Comparison of ENCODE assay signal across 10 cellular contexts in the genomic region with DNA sequence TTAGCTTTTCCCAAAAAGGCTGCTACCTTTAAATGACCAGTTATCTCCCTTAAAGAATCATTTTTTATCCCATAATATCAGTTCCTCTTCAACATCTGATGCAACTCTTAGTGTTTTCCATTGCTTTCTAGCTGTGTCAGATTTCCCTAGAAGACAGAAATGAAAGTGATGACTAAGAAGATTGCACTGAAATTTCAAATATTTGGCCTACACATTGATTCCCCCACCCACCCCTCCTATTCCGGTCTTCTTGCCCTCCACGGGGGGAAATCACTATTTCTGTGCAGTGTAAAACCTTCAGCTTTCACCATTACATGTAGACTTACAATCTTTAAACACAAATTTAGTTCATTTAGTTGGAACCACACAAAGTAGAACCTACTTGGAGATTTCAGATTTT.
A peak's percentile ranks its signal among the peaks of the same experiment; 100 is the strongest.
DNase-seq lines count a peak whose midpoint lies in the region; ATAC-seq and TF ChIP-seq lines count a peak whose summit lies in the region.
"Had no signal": no experiment of that assay in that cellular context is flagged by ENCODE, and none has a peak within 500 bp of the region (broad histone marks: within the 10 kb centered on the region; RNA-seq: fewer than 3 reads in every experiment).

No MANE protein-coding gene starts in this region.

- peak; percentile 22 for DNase-seq in ACHN
- DNase-seq in GM03348 (ENCODE audit: low spot score): peak; percentile 72
- DNase-seq in RPMI7951 (ENCODE audit: low read depth): peak; percentile 53
- peak; percentile 64 for DNase-seq in fibroblast of villous mesenchyme (ENCODE audit: low read depth)
- DNase-seq in hypothalamus (lab: John Stamatoyannopoulos, UW): no peak
- DNase-seq: dorsolateral prefrontal cortex; stimulated activated naive CD4-positive, alpha-beta T cell had no signal

- no peak for ATAC-seq in GM19397 (IDR thresholded peaks at IDR 0.05; ENCODE audit: unreplicated experiment)
- ATAC-seq in HG02610 (IDR thresholded peaks at IDR 0.05; ENCODE audit: unreplicated experiment): no peak
- no peak for ATAC-seq in GM18505 (IDR thresholded peaks at IDR 0.05; ENCODE audit: unreplicated experiment)

- TF ChIP-seq CTCF in fibroblast of villous mesenchyme (IDR thresholded peaks at IDR 0.05; ENCODE audit: insufficient read depth, low read depth, low read length): no peak

- in situ Hi-C loops in ACHN (cut with HindIII; ENCODE audit: low pct_ligation_motif_present, low pct_unique_long_range_greater_than_20kb, low sequenced_read_pairs): no loop called here

- H3K4me3 ChIP-seq in fibroblast of villous mesenchyme (ENCODE audit: low read depth, low read length): no peak overlapping the region
- H3K4me3 ChIP-seq: dorsolateral prefrontal cortex had no signal

- TF ChIP-seq POLR2A in GM18505 (IDR thresholded peaks at IDR 0.05; ENCODE audit: borderline replicate concordance, extremely low read depth, insufficient read depth, insufficient read length): no peak

Comparison
In these comparisons a context has a peak if more than half of its experiments do, and no peak if none do; other contexts are left out.
1. DNase-seq: peak in ACHN (single experiment), GM03348 (single experiment), RPMI7951 (single experiment) and fibroblast of villous mesenchyme (single experiment); none in hypothalamus (0 of 51).